10 cellular contexts compared by ENCODE assay signal in the genomic region with DNA sequence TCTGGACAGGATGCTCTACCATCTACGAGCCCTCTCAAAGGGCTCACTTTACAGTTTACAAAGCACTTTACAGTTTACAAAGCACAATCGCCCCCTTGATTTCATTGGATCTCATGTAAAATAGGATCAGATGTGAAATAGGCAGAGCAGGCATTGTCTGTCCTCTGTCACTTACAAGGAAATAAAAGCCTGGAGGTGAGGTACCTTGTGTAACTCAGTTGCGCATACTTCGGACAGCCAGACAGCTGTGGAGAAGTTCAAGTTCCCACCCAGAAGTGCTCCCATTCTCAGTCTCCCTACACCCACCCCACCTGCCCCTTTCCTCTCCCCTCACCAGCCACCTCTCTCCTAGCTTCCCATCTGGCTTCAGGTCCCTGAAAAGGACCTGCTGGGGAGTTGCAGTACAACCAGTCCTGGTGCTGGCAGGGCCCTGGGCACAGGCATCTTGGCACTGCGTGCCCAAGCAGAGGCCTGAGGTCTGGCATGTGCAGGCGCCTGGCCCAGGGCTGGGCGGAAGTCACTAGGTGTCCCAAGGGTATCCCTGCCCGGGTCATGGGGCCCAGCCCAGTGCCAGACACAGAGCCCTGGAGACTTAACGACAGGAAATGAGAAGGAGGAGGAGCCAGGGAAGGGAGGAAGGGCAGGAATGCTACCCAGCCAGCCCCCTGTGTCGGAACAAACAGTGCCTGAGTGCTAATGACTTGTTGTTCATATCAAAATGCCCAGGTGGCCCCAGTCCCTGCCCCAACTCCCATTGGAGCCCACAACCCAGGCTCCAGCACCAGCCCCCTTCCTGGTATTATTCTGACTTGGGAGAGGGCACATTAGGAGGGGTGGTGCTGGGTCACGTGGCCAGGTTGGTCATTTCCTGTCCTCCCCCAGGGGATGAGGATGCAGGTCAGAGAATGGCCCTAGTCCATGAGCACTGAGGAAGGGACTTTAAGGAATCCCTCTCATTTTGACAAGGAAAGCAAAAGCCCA. TPM values are rescaled to one million over a fixed set of nuclear protein-coding genes. Genes with fewer than 3 reads are reported as not detected.
DNase-seq lines count a peak whose midpoint lies in the region; ATAC-seq and TF ChIP-seq lines count a peak whose summit lies in the region.
"Had no signal": no experiment of that assay in that cellular context is flagged by ENCODE, and none has a peak within 500 bp of the region (broad histone marks: within the 10 kb centered on the region; RNA-seq: fewer than 3 reads in every experiment).

No MANE protein-coding gene starts in this region.

- H3K4me2 ChIP-seq in GM23338: peak overlapping the region; percentile 73

- POLR2A ChIA-PET in activated B cell treated with CpG ODN at 0.5 μM for 24 hours (lab: Charles Lee): no interaction called here

- intact Hi-C loops in activated B cell treated with CpG ODN at 0.5 μM for 24 hours (cut with micrococcal nuclease) (no loop called here), posterior vena cava (cut with DNase I) (no loop called here)

- H3K79me2 ChIP-seq in GM23338 (replicated peaks; ENCODE audit: insufficient read depth): no peaks in the 10 kb centered on the region

- H3K4me3 ChIP-seq in GM23338: no peak overlapping the region

- H3K27me3 Mint-ChIP-seq in GM23338 (ENCODE audit: insufficient read depth, low read depth, poor library complexity) (peaks cover 7% of the 10 kb centered on the region), activated B cell treated with CpG ODN at 0.5 μM for 24 hours (no peaks in the 10 kb centered on the region)

- no peaks in the 10 kb centered on the region for H3K27me3 ChIP-seq in GM23338 (ENCODE audit: insufficient read depth)
- H3K27me3 ChIP-seq: neutrophil had no signal

- TF ChIP-seq CTCF in GM23338 (conservative IDR thresholded peaks at IDR 0.05; ENCODE audit: low read depth in 2 of 2) (no peak), activated B cell treated with CpG ODN at 0.5 μM for 24 hours (IDR thresholded peaks at IDR 0.05) (no peak), GM20000 (IDR thresholded peaks at IDR 0.05; ENCODE audit: extremely low read depth, missing control alignments) (no peak)

- H3K27ac ChIP-seq in GM23338 (ENCODE audit: low read depth): peak overlapping the region; percentile 76
- H3K27ac ChIP-seq: neutrophil had no signal

- peaks cover 27% of the 10 kb centered on the region for H3K4me1 ChIP-seq in GM23338 (ENCODE audit: insufficient read depth)

- H3K9me3 Mint-ChIP-seq in GM23338 (no peaks in the 10 kb centered on the region), activated B cell treated with CpG ODN at 0.5 μM for 24 hours (no peaks in the 10 kb centered on the region)
- H3K9me3 Mint-ChIP-seq in stimulated activated effector memory CD8-positive, alpha-beta T cell treated with anti-CD3 and anti-CD28 coated beads, Interleukin-12 subunit alpha, Interleukin-12 subunit beta, amount 100 ng/mL, for 72 hours: no peaks in the 10 kb centered on the region

- no peaks in the 10 kb centered on the region for H3K36me3 ChIP-seq in GM23338 (ENCODE audit: insufficient read depth)

- H3F3A ChIP-seq in GM23338 (replicated peaks; ENCODE audit: low read depth): no peaks in the 10 kb centered on the region

- H3K4me3 Mint-ChIP-seq in GM23338 (no peak overlapping the region), activated B cell treated with CpG ODN at 0.5 μM for 24 hours (no peak overlapping the region)
- H3K4me3 Mint-ChIP-seq in stimulated activated effector memory CD8-positive, alpha-beta T cell treated with anti-CD3 and anti-CD28 coated beads, Interleukin-12 subunit alpha, Interleukin-12 subunit beta, amount 100 ng/mL, for 72 hours: no peak overlapping the region

- H4K20me1 ChIP-seq in GM23338 (replicated peaks; ENCODE audit: insufficient read depth): no peaks in the 10 kb centered on the region

- ATAC-seq in GM23338 (peak; percentile 74), activated B cell treated with CpG ODN at 0.5 μM for 24 hours (ENCODE audit: low read depth) (peak; percentile 41)
- ATAC-seq in stimulated activated effector memory CD8-positive, alpha-beta T cell treated with anti-CD3 and anti-CD28 coated beads, Interleukin-12 subunit alpha, Interleukin-12 subunit beta, amount 100 ng/mL, for 72 hours: no peak

- no peaks in the 10 kb centered on the region for H3K9me2 ChIP-seq in GM23338 (ENCODE audit: insufficient read depth)

- CTCF ChIA-PET in activated B cell treated with CpG ODN at 0.5 μM for 24 hours (lab: Charles Lee): interaction anchor here (1.0 to 10.8 kb wide), 4 partner anchors 11 to 19 kb away, joined by 3 to 298 read pairs (median 6); partner anchors contain the start of gene SLC48A1

- H3K4me1 Mint-ChIP-seq in GM23338 (peaks cover 60% of the 10 kb centered on the region), activated B cell treated with CpG ODN at 0.5 μM for 24 hours (peaks cover 67% of the 10 kb centered on the region)
- H3K4me1 Mint-ChIP-seq in stimulated activated effector memory CD8-positive, alpha-beta T cell treated with anti-CD3 and anti-CD28 coated beads, Interleukin-12 subunit alpha, Interleukin-12 subunit beta, amount 100 ng/mL, for 72 hours: peaks cover 46% of the 10 kb centered on the region

- peaks cover 4% of the 10 kb centered on the region; the same call in 1 of the 3 replicates for H3K36me3 Mint-ChIP-seq in GM23338 (ENCODE audit: low read depth)
- H3K36me3 Mint-ChIP-seq in activated B cell treated with CpG ODN at 0.5 μM for 24 hours (ENCODE audit: low read depth): no peaks in the 10 kb centered on the region
- H3K36me3 Mint-ChIP-seq in stimulated activated effector memory CD8-positive, alpha-beta T cell treated with anti-CD3 and anti-CD28 coated beads, Interleukin-12 subunit alpha, Interleukin-12 subunit beta, amount 100 ng/mL, for 72 hours: no peaks in the 10 kb centered on the region

- DNase-seq in GM23338 (ENCODE audit: low spot score) (peak; percentile 87), activated B cell treated with CpG ODN at 0.5 μM for 24 hours (no peak), iPS DF 19.7 (ENCODE audit: low read depth, low spot score) (peak; percentile 56), NCI-H2171 (lab: John Stamatoyannopoulos, UW) (no peak), GM20000 (ENCODE audit: low spot score) (no peak), AG08396 (ENCODE audit: low spot score) (no peak), posterior vena cava (ENCODE audit: low spot score) (no peak)
- no peak for DNase-seq in stimulated activated effector memory CD8-positive, alpha-beta T cell treated with anti-CD3 and anti-CD28 coated beads, Interleukin-12 subunit alpha, Interleukin-12 subunit beta, amount 100 ng/mL, for 72 hours (ENCODE audit: low spot score in 2 of 2)
- DNase-seq: NCI-H2107 had no signal

- peak overlapping the region; percentile 94 for H3K27ac Mint-ChIP-seq in GM23338
- H3K27ac Mint-ChIP-seq in activated B cell treated with CpG ODN at 0.5 μM for 24 hours: peak overlapping the region; percentile 71
- peak overlapping the region; percentile 56 for H3K27ac Mint-ChIP-seq in stimulated activated effector memory CD8-positive, alpha-beta T cell treated with anti-CD3 and anti-CD28 coated beads, Interleukin-12 subunit alpha, Interleukin-12 subunit beta, amount 100 ng/mL, for 72 hours

- peak overlapping the region; percentile 33; the same call in 1 of the 2 replicates for H2AFZ ChIP-seq in GM23338

TF ChIP-seq in GM23338, 12 proteins besides CTCF, POLR2A, EP300 and RAD21:
- TF ChIP-seq ZNF331 (CRISPR knock-in tag; IDR thresholded peaks at IDR 0.05; ENCODE audit: low read depth): no peak
- no peak for TF ChIP-seq STAT1 (IDR thresholded peaks at IDR 0.05; ENCODE audit: unreplicated experiment)
- TF ChIP-seq EZH2phosphoT487 (IDR thresholded peaks at IDR 0.05; ENCODE audit: unreplicated experiment): no peak

RNA-seq across cellular contexts. Expression of gene RAPGEF3, which starts 5.4 kb away (rescaled TPM):
- total RNA-seq in GM23338 (2014; rRNA removed; shearing (Covaris generic)): 10.4 and 11.8 TPM in 2 replicates
- 2.3 and 3.0 TPM in 2 replicates for polyA plus RNA-seq in GM23338 (2016; fragmentation: Nextera tagmentation; extraction: Ambion mirVana)
- total RNA-seq in activated B cell treated with CpG ODN at 0.5 μM for 24 hours: 2.7 and 5.0 TPM in 2 replicates
- total RNA-seq in posterior vena cava: 10 to 100 TPM; 18.3 to 33.5 TPM

RNA-seq across cellular contexts. Expression of gene SLC48A1, which starts 19.7 kb away (rescaled TPM):
- total RNA-seq in GM23338 (2014; rRNA removed; shearing (Covaris generic)): 9.0 and 16.8 TPM in 2 replicates
- polyA plus RNA-seq in GM23338 (2016; fragmentation: Nextera tagmentation; extraction: Ambion mirVana): 5.8 TPM in 2 replicates
- total RNA-seq in activated B cell treated with CpG ODN at 0.5 μM for 24 hours (12.7 and 12.8 TPM in 2 replicates), posterior vena cava (10 to 100 TPM; 28.5 to 33.8 TPM)

RNA-seq across cellular contexts. Expression of gene ENDOU, which starts 28.0 kb away (rescaled TPM):
- total RNA-seq in GM23338 (2014; rRNA removed; shearing (Covaris generic)): not detected in 2 replicates
- polyA plus RNA-seq in GM23338 (2016; fragmentation: Nextera tagmentation; extraction: Ambion mirVana): not detected in 2 replicates
- total RNA-seq in activated B cell treated with CpG ODN at 0.5 μM for 24 hours (0.24 and 0.37 TPM in 2 replicates), posterior vena cava (1 to 10 TPM in 1 of 2 donors, under 1 TPM in 1; 0.38 to 1.7 TPM)

RNA-seq across cellular contexts. Expression of gene RPAP3, which starts 47.5 kb away (rescaled TPM):
- total RNA-seq in GM23338 (2014; rRNA removed; shearing (Covaris generic)): 29.0 and 31.4 TPM in 2 replicates
- 62.4 and 69.9 TPM in 2 replicates for polyA plus RNA-seq in GM23338 (2016; fragmentation: Nextera tagmentation; extraction: Ambion mirVana)
- total RNA-seq in activated B cell treated with CpG ODN at 0.5 μM for 24 hours (58.4 and 60.5 TPM in 2 replicates), posterior vena cava (10 to 100 TPM; 23.2 to 24.0 TPM)

Comparison
In these comparisons a context has a peak if more than half of its experiments do, and no peak if none do; other contexts are left out.
1. DNase-seq: peak in GM23338 (single experiment) and iPS DF 19.7 (single experiment); none in activated B cell treated with CpG ODN at 0.5 μM for 24 hours (single experiment), stimulated activated effector memory CD8-positive, alpha-beta T cell treated with anti-CD3 and anti-CD28 coated beads, Interleukin-12 subunit alpha, Interleukin-12 subunit beta, amount 100 ng/mL, for 72 hours (0 of 2), NCI-H2171 (single experiment), GM20000 (single experiment), AG08396 (single experiment) and posterior vena cava (single experiment).
2. Peak in every context shown above with its lines, with median percentiles within 50 percentile points of each other: H3K27ac Mint-ChIP-seq.